Comparison of ENCODE assay signal across 8 cellular contexts in genomic region chr17:51056813-51057510, GRCh38.
DNase-seq lines count a peak whose midpoint lies in the region; ATAC-seq and TF ChIP-seq lines count a peak whose summit lies in the region.

No MANE protein-coding gene starts in this region.

- no peaks in the 10 kb centered on the region for H3K4me1 ChIP-seq in CD4-positive, CD25-positive, alpha-beta regulatory T cell (ENCODE audit: control insufficient read depth, insufficient read depth, low read length, poor library complexity, severe bottlenecking)

- H3K4me3 ChIP-seq in CD4-positive, CD25-positive, alpha-beta regulatory T cell (ENCODE audit: low read depth, low read length): no peak overlapping the region

- no peaks in the 10 kb centered on the region for H3K9me3 Mint-ChIP-seq in CD4-positive, CD25-positive, alpha-beta regulatory T cell
- no peaks in the 10 kb centered on the region for H3K9me3 Mint-ChIP-seq in activated naive CD8-positive, alpha-beta T cell treated with anti-CD3 and anti-CD28 coated beads, Interleukin-2, amount 50 U/mL, for 24 hours
- no peaks in the 10 kb centered on the region for H3K9me3 Mint-ChIP-seq in progenitor cell of endocrine pancreas (ENCODE audit: low read depth)

- no peaks in the 10 kb centered on the region for H3K27me3 Mint-ChIP-seq in CD4-positive, CD25-positive, alpha-beta regulatory T cell
- H3K27me3 Mint-ChIP-seq in activated naive CD8-positive, alpha-beta T cell treated with anti-CD3 and anti-CD28 coated beads, Interleukin-2, amount 50 U/mL, for 24 hours: no peaks in the 10 kb centered on the region
- H3K27me3 Mint-ChIP-seq in progenitor cell of endocrine pancreas: no peaks in the 10 kb centered on the region

- peak in 2 of 3 donors; percentile 56 to 77 for DNase-seq in CD4-positive, CD25-positive, alpha-beta regulatory T cell
- DNase-seq in NCI-H2081 treated with DMSO at 0.1 percent for 48 hours (lab: John Stamatoyannopoulos, UW): peak; percentile 45
- no peak for DNase-seq in activated naive CD8-positive, alpha-beta T cell treated with anti-CD3 and anti-CD28 coated beads, Interleukin-2, amount 50 U/mL, for 24 hours
- peak; percentile 90 for DNase-seq in glomerular visceral epithelial cell (ENCODE audit: extremely low spot score)
- DNase-seq in progenitor cell of endocrine pancreas (ENCODE audit: low spot score, unreplicated experiment): no peak
- DNase-seq in stimulated activated CD4-positive, alpha-beta T cell treated with anti-CD3 and anti-CD28 coated beads, Interleukin-12 subunit alpha, Interleukin-12 subunit beta, amount 100 ng/mL, for 4 hours: no peak

- peak; percentile 31 to 73 for ATAC-seq in CD4-positive, CD25-positive, alpha-beta regulatory T cell (ENCODE audit: low read depth in 2 of 2)
- ATAC-seq in activated naive CD8-positive, alpha-beta T cell treated with anti-CD3 and anti-CD28 coated beads, Interleukin-2, amount 50 U/mL, for 24 hours: peak; percentile 61
- ATAC-seq in HG03095 (IDR thresholded peaks at IDR 0.05; ENCODE audit: unreplicated experiment): no peak

- peaks cover 7% of the 10 kb centered on the region for H3K36me3 ChIP-seq in CD4-positive, CD25-positive, alpha-beta regulatory T cell (ENCODE audit: control insufficient read depth, insufficient read depth, low read length)

- peak; percentile 48; the same call in 1 of the 2 replicates for TF ChIP-seq CTCF in GM12874 (IDR thresholded peaks at IDR 0.05; ENCODE audit: insufficient read depth, low read depth, low read length)
- TF ChIP-seq CTCF in progenitor cell of endocrine pancreas (IDR thresholded peaks at IDR 0.05; ENCODE audit: unreplicated experiment): peak; percentile 62

- H3K27ac Mint-ChIP-seq in CD4-positive, CD25-positive, alpha-beta regulatory T cell: peak overlapping the region; percentile 3 to 45 (median 10)
- no peak overlapping the region for H3K27ac Mint-ChIP-seq in activated naive CD8-positive, alpha-beta T cell treated with anti-CD3 and anti-CD28 coated beads, Interleukin-2, amount 50 U/mL, for 24 hours
- H3K27ac Mint-ChIP-seq in progenitor cell of endocrine pancreas: peak overlapping the region; percentile 88

- H3K4me1 Mint-ChIP-seq in CD4-positive, CD25-positive, alpha-beta regulatory T cell: peaks cover 12 to 25% (median 16%) of the 10 kb centered on the region in 4 donors
- H3K4me1 Mint-ChIP-seq in activated naive CD8-positive, alpha-beta T cell treated with anti-CD3 and anti-CD28 coated beads, Interleukin-2, amount 50 U/mL, for 24 hours: peaks cover 5% of the 10 kb centered on the region
- peaks cover 12% of the 10 kb centered on the region for H3K4me1 Mint-ChIP-seq in progenitor cell of endocrine pancreas (ENCODE audit: low read depth)

- H3K27ac ChIP-seq in CD4-positive, CD25-positive, alpha-beta regulatory T cell (ENCODE audit: insufficient read depth, low read length, poor library complexity, severe bottlenecking): no peak overlapping the region

- H3K36me3 Mint-ChIP-seq in CD4-positive, CD25-positive, alpha-beta regulatory T cell: peaks cover 3% of the 10 kb centered on the region
- H3K36me3 Mint-ChIP-seq in activated naive CD8-positive, alpha-beta T cell treated with anti-CD3 and anti-CD28 coated beads, Interleukin-2, amount 50 U/mL, for 24 hours (ENCODE audit: low read depth): peaks cover 2% of the 10 kb centered on the region
- no peaks in the 10 kb centered on the region for H3K36me3 Mint-ChIP-seq in progenitor cell of endocrine pancreas (ENCODE audit: insufficient read depth)

- H3K4me3 Mint-ChIP-seq in CD4-positive, CD25-positive, alpha-beta regulatory T cell: no peak overlapping the region
- no peak overlapping the region for H3K4me3 Mint-ChIP-seq in activated naive CD8-positive, alpha-beta T cell treated with anti-CD3 and anti-CD28 coated beads, Interleukin-2, amount 50 U/mL, for 24 hours
- no peak overlapping the region for H3K4me3 Mint-ChIP-seq in progenitor cell of endocrine pancreas (ENCODE audit: low read depth)

- H3K27me3 ChIP-seq in CD4-positive, CD25-positive, alpha-beta regulatory T cell (ENCODE audit: control insufficient read depth, insufficient read depth, low read length): no peaks in the 10 kb centered on the region

- no peaks in the 10 kb centered on the region for H3K9me3 ChIP-seq in CD4-positive, CD25-positive, alpha-beta regulatory T cell (ENCODE audit: control insufficient read depth in 2 of 2, low read length in 2 of 2)

Comparison
In these comparisons a context has a peak if more than half of its experiments do, and no peak if none do; other contexts are left out.
1. DNase-seq: peak in CD4-positive, CD25-positive, alpha-beta regulatory T cell (2 of 3), NCI-H2081 treated with DMSO at 0.1 percent for 48 hours (single experiment) and glomerular visceral epithelial cell (single experiment); none in activated naive CD8-positive, alpha-beta T cell treated with anti-CD3 and anti-CD28 coated beads, Interleukin-2, amount 50 U/mL, for 24 hours (single experiment), progenitor cell of endocrine pancreas (single experiment) and stimulated activated CD4-positive, alpha-beta T cell treated with anti-CD3 and anti-CD28 coated beads, Interleukin-12 subunit alpha, Interleukin-12 subunit beta, amount 100 ng/mL, for 4 hours (single experiment).